Comparison of ENCODE assay signal across 16 cellular contexts in genomic region chr14:76077340-76077739, GRCh38.
DNase-seq lines count a peak whose midpoint lies in the region; ATAC-seq and TF ChIP-seq lines count a peak whose summit lies in the region.
"Had no signal": no experiment of that assay in that cellular context is flagged by ENCODE, and none has a peak within 500 bp of the region (broad histone marks: within the 10 kb centered on the region; RNA-seq: fewer than 3 reads in every experiment).

No MANE protein-coding gene starts in this region.

- H3K9me3 ChIP-seq in HCT116 (ENCODE audit: control insufficient read depth in 1 of 2, insufficient read depth in 1 of 2, low read depth in 1 of 2, low read length in 2 of 2) (no peaks in the 10 kb centered on the region), neural progenitor cell (ENCODE audit: low read depth) (no peaks in the 10 kb centered on the region)
- H3K9me3 ChIP-seq: BLaER1, Caco-2 had no signal

- H3K9me2 ChIP-seq in HCT116 (ENCODE audit: insufficient read depth) = no peaks in the 10 kb centered on the region

- H3K27ac Mint-ChIP-seq in neural progenitor cell = no peak overlapping the region

- BruUV-seq in HCT116 (replicated peaks; lab: Mats Ljungman, UMichigan) = no TSS peak

- H3K4me1 ChIP-seq in HCT116 (ENCODE audit: control insufficient read depth in 1 of 2, insufficient read depth in 2 of 2, low read length in 2 of 2) (no peaks in the 10 kb centered on the region), neural progenitor cell (peaks cover 22% of the 10 kb centered on the region)
- H3K4me1 ChIP-seq: BLaER1, Caco-2 had no signal

- H3K9me3 Mint-ChIP-seq in neural progenitor cell = no peaks in the 10 kb centered on the region
- H3K9me3 Mint-ChIP-seq: CD8-positive, alpha-beta memory T cell had no signal

- H3K27ac ChIP-seq in HCT116 (ENCODE audit: low read depth, low read length) = no peak overlapping the region
- no peak overlapping the region for H3K27ac ChIP-seq in neural progenitor cell
- H3K27ac ChIP-seq: BLaER1 had no signal

- POLR2A ChIA-PET in HCT116 (lab: Charles Lee) = no interaction called here

- TF ChIP-seq POLR2A in HCT116 (IDR thresholded peaks at IDR 0.05; ENCODE audit: borderline replicate concordance, extremely low read depth, insufficient read depth, insufficient read length) = no peak

- H2AFZ ChIP-seq in HCT116 (ENCODE audit: low read depth, low read length, poor library complexity, severe bottlenecking) = no peak overlapping the region
- H2AFZ ChIP-seq in neural progenitor cell (replicated peaks) = no peak overlapping the region

- no peak overlapping the region for H3K9ac ChIP-seq in HCT116 (ENCODE audit: low read length)
- H3K9ac ChIP-seq in neural progenitor cell = no peak overlapping the region
- H3K9ac ChIP-seq: BLaER1 had no signal

- H3K36me3 ChIP-seq in HCT116 (ENCODE audit: control insufficient read depth in 1 of 2, insufficient read depth in 2 of 2, low read length in 2 of 2) (no peaks in the 10 kb centered on the region), neural progenitor cell (no peaks in the 10 kb centered on the region)
- H3K36me3 ChIP-seq: BLaER1 had no signal

- H4K20me1 ChIP-seq in HCT116 (ENCODE audit: insufficient read depth) (no peaks in the 10 kb centered on the region), neural progenitor cell (ENCODE audit: low read depth) (no peaks in the 10 kb centered on the region)
- H4K20me1 ChIP-seq: BLaER1 had no signal

- peaks cover 47% of the 10 kb centered on the region for H3K4me1 Mint-ChIP-seq in neural progenitor cell
- H3K4me1 Mint-ChIP-seq: CD8-positive, alpha-beta memory T cell had no signal

- no peak overlapping the region for H3K4me3 Mint-ChIP-seq in neural progenitor cell
- H3K4me3 Mint-ChIP-seq: CD8-positive, alpha-beta memory T cell had no signal

- intact Hi-C loops in HCT116 (cut with micrococcal nuclease) = no loop called here

- H3F3A ChIP-seq in neural progenitor cell (ENCODE audit: low read depth) = peaks cover 8% of the 10 kb centered on the region

- no peak for ATAC-seq in HCT116
- ATAC-seq: GM12878 had no signal

- H3K4me3 ChIP-seq in GM12864 (ENCODE audit: low read depth, low read length) = no peak overlapping the region
- H3K4me3 ChIP-seq in HCT116 (replicated peaks in 1 of 2; ENCODE audit: low read depth in 1 of 2, low read length in 2 of 2) = no peak overlapping the region
- no peak overlapping the region for H3K4me3 ChIP-seq in neural progenitor cell
- H3K4me3 ChIP-seq: BLaER1, GM12878 had no signal

- RAD21 ChIA-PET in HCT116 (lab: Charles Lee; ENCODE audit: low non-redundant PET in 1 of 2, low total read pairs in 2 of 2, uncharacterized antibody in 2 of 2, unreplicated experiment in 2 of 2) = no interaction called here

- TF ChIP-seq CTCF in GM12864 (IDR thresholded peaks at IDR 0.05; ENCODE audit: low read depth, low read length, missing control alignments) (peak; percentile 3), HCT116 (IDR thresholded peaks at IDR 0.05 in 2 of 3, conservative IDR thresholded peaks at IDR 0.05 in 1 of 3; ENCODE audit: borderline replicate concordance in 1 of 3, insufficient read depth in 1 of 3, low read depth in 2 of 3, low read length in 2 of 3) (no peak), neural progenitor cell (IDR thresholded peaks at IDR 0.05) (peak; percentile 18)

- TF ChIP-seq RAD21 in HCT116 (IDR thresholded peaks at IDR 0.05; ENCODE audit: low read depth) = 0 out of 2 replicates have a peak, but pooled peaks have one; percentile 4

- peaks cover 4% of the 10 kb centered on the region for H3K27me3 Mint-ChIP-seq in neural progenitor cell (ENCODE audit: insufficient read depth, low read depth)
- H3K27me3 Mint-ChIP-seq: CD8-positive, alpha-beta memory T cell had no signal

- H3K79me2 ChIP-seq in HCT116 (ENCODE audit: insufficient read depth, low read length) (no peaks in the 10 kb centered on the region), neural progenitor cell (ENCODE audit: low read depth) (no peaks in the 10 kb centered on the region)

- H3K4me2 ChIP-seq in HCT116 (ENCODE audit: low read length) (no peak overlapping the region), neural progenitor cell (no peak overlapping the region)
- H3K4me2 ChIP-seq: BLaER1 had no signal

- peaks cover 19% of the 10 kb centered on the region for H3K36me3 Mint-ChIP-seq in neural progenitor cell

- H3K27me3 ChIP-seq in HCT116 (ENCODE audit: insufficient read depth, low read length) (no peaks in the 10 kb centered on the region), neural progenitor cell (no peaks in the 10 kb centered on the region)
- H3K27me3 ChIP-seq: BLaER1 had no signal

- DNase-seq in GM12864 (ENCODE audit: low read depth) = no peak
- DNase-seq in HCT116 (ENCODE audit: low read depth, low spot score) = no peak
- DNase-seq in dermis blood vessel endothelial cell = peak; percentile 7
- DNase-seq in neural progenitor cell (ENCODE audit: low spot score) = no peak
- no peak for DNase-seq in NCI-H526 (lab: John Stamatoyannopoulos, UW)
- no peak for DNase-seq in HCEC 1CT
- no peak for DNase-seq in kidney tubule cell (ENCODE audit: low spot score)
- DNase-seq: 8988T; AML-193; Caco-2; CD8-positive, alpha-beta memory T cell; GOT3; IMR-90; KG1 had no signal

- CTCF ChIA-PET in HCT116 (lab: Charles Lee) = no interaction called here

TF ChIP-seq in HCT116, 20 proteins besides CTCF, POLR2A, EP300 and RAD21:
- no peak for TF ChIP-seq SIN3A (IDR thresholded peaks at IDR 0.05; ENCODE audit: low read depth)
- no peak for TF ChIP-seq TCF7L2 (IDR thresholded peaks at IDR 0.05; ENCODE audit: borderline replicate concordance, extremely low read depth, insufficient read depth, insufficient read length)
- no peak for TF ChIP-seq REST (IDR thresholded peaks at IDR 0.05; ENCODE audit: low read depth)
- no peak for TF ChIP-seq EZH2phosphoT487 (IDR thresholded peaks at IDR 0.05; ENCODE audit: borderline replicate concordance)

Comparison
In these comparisons a context has a peak if more than half of its experiments do, and no peak if none do; other contexts are left out.
1. CTCF ChIP-seq: peak in GM12864 (single experiment) and neural progenitor cell (single experiment); none in HCT116 (0 of 3).